ENCODE assay signal across 11 cellular contexts in genomic region chr2:105102963-105103421, GRCh38.
DNase-seq lines count a peak whose midpoint lies in the region; ATAC-seq and TF ChIP-seq lines count a peak whose summit lies in the region.
"Had no signal": no experiment of that assay in that cellular context is flagged by ENCODE, and none has a peak within 500 bp of the region (broad histone marks: within the 10 kb centered on the region; RNA-seq: fewer than 3 reads in every experiment).

No MANE protein-coding gene starts in this region.

- peak overlapping the region; percentile 45; the same call in 1 of the 2 replicates for H3K9ac ChIP-seq in HUES48 (ENCODE audit: low read depth, low read length)
- no peak overlapping the region for H3K9ac ChIP-seq in mesendoderm (ENCODE audit: low read length)

- WGBS in mesendoderm (ENCODE audit: extremely low coverage, insufficient coverage, low lambda C conversion rate): no CpG with 5 or more reads among the region's 13 CpGs

- no peak for TF ChIP-seq CTCF in brain microvascular endothelial cell (IDR thresholded peaks at IDR 0.05; ENCODE audit: low read depth, low read length, missing control alignments)

- H2BK5ac ChIP-seq in mesendoderm (ENCODE audit: low read length): no peak overlapping the region

- H2AK5ac ChIP-seq in mesendoderm (ENCODE audit: low read length): no peak overlapping the region

- no peaks in the 10 kb centered on the region for H3K9me3 ChIP-seq in HUES48 (ENCODE audit: control insufficient read depth, insufficient read depth, low read length)

- no peaks in the 10 kb centered on the region for H3K79me2 ChIP-seq in mesendoderm (ENCODE audit: control insufficient read depth, insufficient read depth, low read length)

- ATAC-seq in HG03439 (IDR thresholded peaks at IDR 0.05; ENCODE audit: unreplicated experiment): no peak
- no peak for ATAC-seq in GM18502 (IDR thresholded peaks at IDR 0.05; ENCODE audit: poor library complexity, unreplicated experiment)
- no peak for ATAC-seq in GM18505 (IDR thresholded peaks at IDR 0.05; ENCODE audit: unreplicated experiment)
- ATAC-seq: activated T-cell treated with anti-CD3 and anti-CD28 coated beads, Interleukin-2, amount 50 U/mL, for 4 hours had no signal

- H3K4me2 ChIP-seq in mesendoderm (ENCODE audit: low read length): no peak overlapping the region

- no peak overlapping the region for H2BK120ac ChIP-seq in mesendoderm (ENCODE audit: low read depth, low read length)

- H4K5ac ChIP-seq in mesendoderm (ENCODE audit: low read length): no peak overlapping the region

- H4K8ac ChIP-seq in mesendoderm (ENCODE audit: low read depth, low read length): no peak overlapping the region

- peak overlapping the region; percentile 18 for H3K56ac ChIP-seq in mesendoderm (ENCODE audit: low read length)

- H3K36me3 ChIP-seq in HUES48 (ENCODE audit: control insufficient read depth, insufficient read depth, low read length) (peaks cover 27% of the 10 kb centered on the region), brain microvascular endothelial cell (replicated peaks) (peaks cover 3% of the 10 kb centered on the region), mesendoderm (ENCODE audit: control insufficient read depth, insufficient read depth, low read length) (no peaks in the 10 kb centered on the region)

- H2BK15ac ChIP-seq in mesendoderm (replicated peaks; ENCODE audit: low read depth): no peak overlapping the region

- H3K18ac ChIP-seq in mesendoderm (ENCODE audit: low read length): peak overlapping the region; percentile 16

- H3K4ac ChIP-seq in mesendoderm (ENCODE audit: low read depth, low read length): peak overlapping the region; percentile 75

- H3K4me3 ChIP-seq in HUES48 (ENCODE audit: low read depth, low read length): peak overlapping the region; percentile 22; the same call in 1 of the 2 replicates
- H3K4me3 ChIP-seq in brain microvascular endothelial cell (ENCODE audit: low read depth, low read length): no peak overlapping the region
- H3K4me3 ChIP-seq in mesendoderm (ENCODE audit: low read length): no peak overlapping the region
- H3K4me3 ChIP-seq: skin epidermis had no signal

- H3K27ac ChIP-seq in HUES48 (ENCODE audit: low read depth, low read length) (peak overlapping the region; percentile 43), brain microvascular endothelial cell (no peak overlapping the region), mesendoderm (ENCODE audit: low read depth, low read length) (no peak overlapping the region)
- H3K27ac ChIP-seq: skin epidermis had no signal

- TF ChIP-seq POLR2A in GM18505 (IDR thresholded peaks at IDR 0.05; ENCODE audit: borderline replicate concordance, extremely low read depth, insufficient read depth, insufficient read length): no peak

- H3K4me1 ChIP-seq in HUES48 (ENCODE audit: control insufficient read depth, insufficient read depth, low read length) (peaks cover 20% of the 10 kb centered on the region), mesendoderm (ENCODE audit: control insufficient read depth, low read depth, low read length) (no peaks in the 10 kb centered on the region)

- no peak overlapping the region for H3K23ac ChIP-seq in mesendoderm (ENCODE audit: low read length)

- in situ Hi-C loops in brain microvascular endothelial cell (cut with HindIII; ENCODE audit: low pct_ligation_motif_present, low sequenced_read_pairs): loop anchor here (25.0 kb wide), 1 partner anchor 134 kb away; the partner anchor contains the start of gene GPR45

- H3K27me3 ChIP-seq in HUES48 (ENCODE audit: control insufficient read depth, insufficient read depth, low read length) (no peaks in the 10 kb centered on the region), brain microvascular endothelial cell (replicated peaks) (no peaks in the 10 kb centered on the region), mesendoderm (ENCODE audit: insufficient read depth, low read length, poor library complexity) (no peaks in the 10 kb centered on the region)

- H3K79me1 ChIP-seq in mesendoderm (ENCODE audit: low read length): no peaks in the 10 kb centered on the region

- DNase-seq in Daoy (ENCODE audit: low read depth): peak; percentile 89
- DNase-seq in brain microvascular endothelial cell: peak; percentile 63
- DNase-seq in mesendoderm: peak; percentile 99
- DNase-seq in central memory CD4-positive, alpha-beta T cell: no peak
- DNase-seq: activated T-cell treated with anti-CD3 and anti-CD28 coated beads, Interleukin-2, amount 50 U/mL, for 4 hours; substantia nigra had no signal
